In the genomic region with DNA sequence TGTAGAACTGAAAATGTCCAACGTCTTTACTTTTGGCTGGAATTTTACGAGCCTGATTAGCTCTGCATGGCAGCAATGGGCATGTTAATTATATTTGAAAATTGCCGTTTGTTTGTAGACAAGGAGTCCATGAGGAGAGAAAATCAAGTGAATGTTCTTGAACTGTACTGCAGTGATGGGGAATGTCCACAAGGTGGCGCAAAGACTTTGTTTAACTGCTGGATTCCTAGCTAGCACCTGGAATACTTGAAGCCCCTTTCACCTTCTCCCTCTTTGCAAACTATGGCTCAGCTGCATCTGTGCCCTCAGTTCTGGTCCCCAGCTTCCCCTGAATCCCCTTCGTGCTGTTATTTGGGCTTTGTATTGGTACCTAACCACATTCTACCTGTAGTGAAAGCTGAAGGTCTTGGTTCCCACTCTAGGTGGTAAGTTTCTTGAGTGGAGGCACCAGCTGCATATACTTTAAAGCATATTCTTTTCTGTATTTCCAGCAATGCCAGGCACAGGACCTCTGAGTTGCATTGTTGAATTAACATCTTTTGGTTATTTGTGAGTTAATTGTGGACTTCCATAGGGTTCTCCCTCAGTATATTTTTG, we compare ENCODE assay signal across 8 cellular contexts. TPM values are rescaled to one million over a fixed set of nuclear protein-coding genes. Genes with fewer than 3 reads are reported as not detected.
DNase-seq lines count a peak whose midpoint lies in the region; ATAC-seq and TF ChIP-seq lines count a peak whose summit lies in the region.

No MANE protein-coding gene starts in this region.

- no peak for ATAC-seq in GM21825 (IDR thresholded peaks at IDR 0.05; ENCODE audit: unreplicated experiment)

- no peak overlapping the region for H3K27ac Mint-ChIP-seq in endothelial cell (ENCODE audit: unreplicated experiment)

- no peaks in the 10 kb centered on the region for H3K9me3 Mint-ChIP-seq in endothelial cell (ENCODE audit: unreplicated experiment)

- TF ChIP-seq CTCF in endothelial cell (IDR thresholded peaks at IDR 0.05; ENCODE audit: unreplicated experiment): peak; percentile 97

- peaks cover 5% of the 10 kb centered on the region for H3K36me3 Mint-ChIP-seq in endothelial cell (ENCODE audit: low read depth, unreplicated experiment)

- in situ Hi-C loops in G401 (cut with HindIII; ENCODE audit: low sequenced_read_pairs): no loop called here

- DNase-seq in G401 (ENCODE audit: low spot score) (peak; percentile 83), HPDE6-E6E7 (ENCODE audit: extremely low spot score) (peak; percentile 9), NCI-H82 treated with DMSO at 0.1 percent for 48 hours (lab: John Stamatoyannopoulos, UW; ENCODE audit: unreplicated experiment) (peak; percentile 39), endothelial cell (ENCODE audit: low spot score) (peak; percentile 67), midbrain (lab: John Stamatoyannopoulos, UW) (peak; percentile 49)
- DNase-seq in activated CD8-positive, alpha-beta memory T cell treated with anti-CD3 and anti-CD28 coated beads for 1 hour (ENCODE audit: extremely low read depth in 1 of 2, low read depth in 1 of 2): peak; percentile 4 to 36
- peak; percentile 26 to 51 for DNase-seq in stimulated activated CD8-positive, alpha-beta memory T cell treated with anti-CD3 and anti-CD28 coated beads, Interleukin-7, amount 100 ng/mL, for 4 hours (ENCODE audit: low read depth in 2 of 2)

- no peak overlapping the region for H3K4me3 Mint-ChIP-seq in endothelial cell (ENCODE audit: unreplicated experiment)

- peaks cover 2% of the 10 kb centered on the region for H3K27me3 Mint-ChIP-seq in endothelial cell (ENCODE audit: unreplicated experiment)

- H3K4me1 Mint-ChIP-seq in endothelial cell (ENCODE audit: unreplicated experiment): peaks cover 7% of the 10 kb centered on the region

RNA-seq across cellular contexts. Expression of a gene that starts 25.3 kb away (rescaled TPM):
- total RNA-seq in G401 (2014; rRNA removed; shearing (Covaris generic)): 16.6 and 18.2 TPM in 2 replicates
- 18.3 TPM for total RNA-seq in endothelial cell (ENCODE audit: unreplicated experiment)

Comparison
In these comparisons a context has a peak if more than half of its experiments do, and no peak if none do; other contexts are left out.
1. DNase-seq: peak in every context shown above with its lines; median percentile 83 in G401; 67 in endothelial cell; 49 in midbrain; 39 in NCI-H82 treated with DMSO at 0.1 percent for 48 hours; 38 in stimulated activated CD8-positive, alpha-beta memory T cell treated with anti-CD3 and anti-CD28 coated beads, Interleukin-7, amount 100 ng/mL, for 4 hours; 20 in activated CD8-positive, alpha-beta memory T cell treated with anti-CD3 and anti-CD28 coated beads for 1 hour; 9 in HPDE6-E6E7.